9 cellular contexts compared by ENCODE assay signal in the genomic region with DNA sequence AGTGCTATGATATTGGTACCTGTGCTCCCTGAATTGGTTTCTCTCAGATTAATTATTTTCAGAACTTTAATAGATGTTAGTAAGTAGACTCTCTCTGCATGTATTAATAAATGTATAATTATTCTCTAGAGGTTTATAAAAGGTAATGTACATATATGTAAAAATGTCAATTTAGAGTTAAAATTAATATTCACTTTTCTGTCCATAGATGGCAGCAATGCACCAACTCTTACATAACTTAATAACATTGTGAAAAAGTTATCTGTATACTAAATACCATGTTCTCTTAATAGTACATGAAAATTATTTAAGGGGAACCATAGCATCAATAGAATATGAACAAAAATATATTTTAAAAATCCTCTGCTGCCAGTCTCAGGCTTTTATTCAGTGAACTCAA.
DNase-seq lines count a peak whose midpoint lies in the region; ATAC-seq, FAIRE-seq and TF ChIP-seq lines count a peak whose summit lies in the region.
"Had no signal": no experiment of that assay in that cellular context is flagged by ENCODE, and none has a peak within 500 bp of the region (broad histone marks: within the 10 kb centered on the region; RNA-seq: fewer than 3 reads in every experiment).

No MANE protein-coding gene starts in this region.

- no TSS peak for BruUV-seq in endothelial cell of umbilical vein (replicated peaks; lab: Mats Ljungman, UMichigan)

- H3K27ac ChIP-seq in cardiac muscle cell (no peak overlapping the region), right atrium auricular region (no peak overlapping the region), endothelial cell of umbilical vein (ENCODE audit: insufficient read depth, low read depth, low read length) (no peak overlapping the region), upper lobe of right lung (no peak overlapping the region), thyroid gland (no peak overlapping the region)

- H3K4me2 ChIP-seq in endothelial cell of umbilical vein (ENCODE audit: insufficient read depth, low read length) = no peak overlapping the region

- no peak for FAIRE-seq in endothelial cell of umbilical vein (lab: Jason Lieb, UNC)

- H4K20me1 ChIP-seq in endothelial cell of umbilical vein (replicated peaks; ENCODE audit: control insufficient read depth, extremely low read depth, insufficient read depth, low read length) = no peaks in the 10 kb centered on the region

- no peaks in the 10 kb centered on the region for H3K79me2 ChIP-seq in endothelial cell of umbilical vein (ENCODE audit: control insufficient read depth, insufficient read depth, low read length)

- H3K4me3 ChIP-seq in cardiac muscle cell (no peak overlapping the region), right atrium auricular region (no peak overlapping the region), endothelial cell of umbilical vein (replicated peaks in 1 of 3; ENCODE audit: insufficient read depth in 1 of 3, low read depth in 1 of 3, low read length in 3 of 3) (no peak overlapping the region), upper lobe of right lung (no peak overlapping the region), thyroid gland (replicated peaks in 1 of 3) (no peak overlapping the region)

- no peaks in the 10 kb centered on the region for H3K4me1 ChIP-seq in cardiac muscle cell (ENCODE audit: low read depth)
- H3K4me1 ChIP-seq in right atrium auricular region = no peaks in the 10 kb centered on the region
- H3K4me1 ChIP-seq in endothelial cell of umbilical vein (ENCODE audit: control insufficient read depth, extremely low read depth, insufficient read depth, low read length) = no peaks in the 10 kb centered on the region
- no peaks in the 10 kb centered on the region for H3K4me1 ChIP-seq in upper lobe of right lung
- no peaks in the 10 kb centered on the region for H3K4me1 ChIP-seq in thyroid gland

- H3K36me3 ChIP-seq in cardiac muscle cell (no peaks in the 10 kb centered on the region), right atrium auricular region (no peaks in the 10 kb centered on the region), endothelial cell of umbilical vein (ENCODE audit: control insufficient read depth in 2 of 2, extremely low read depth in 1 of 2, insufficient read depth in 2 of 2, low read length in 2 of 2) (no peaks in the 10 kb centered on the region), upper lobe of right lung (no peaks in the 10 kb centered on the region), thyroid gland (no peaks in the 10 kb centered on the region)

- H3K9ac ChIP-seq in endothelial cell of umbilical vein (replicated peaks; ENCODE audit: extremely low read depth, insufficient read depth, low read length) = no peak overlapping the region

- ATAC-seq in upper lobe of right lung (no peak), HG03196 (IDR thresholded peaks at IDR 0.05; ENCODE audit: unreplicated experiment) (no peak)
- ATAC-seq: activated T-cell treated with anti-CD3 and anti-CD28 coated beads, Interleukin-2, amount 50 U/mL, for 4 hours had no signal

- H3K9me3 ChIP-seq in cardiac muscle cell (ENCODE audit: low read depth) (no peaks in the 10 kb centered on the region), right atrium auricular region (no peaks in the 10 kb centered on the region), endothelial cell of umbilical vein (replicated peaks; ENCODE audit: control insufficient read depth, insufficient read depth, low read length) (no peaks in the 10 kb centered on the region), upper lobe of right lung (no peaks in the 10 kb centered on the region), thyroid gland (no peaks in the 10 kb centered on the region)

- DNase-seq in cardiac muscle cell (ENCODE audit: low read depth in 1 of 2, low spot score in 1 of 2) (peak in 1 of 2 donors; percentile 21), right atrium auricular region (ENCODE audit: low spot score) (no peak), NAMALWA (ENCODE audit: low spot score) (peak; percentile 42), endothelial cell of umbilical vein (ENCODE audit: low read depth, low spot score) (peak; percentile 57), upper lobe of right lung (no peak), thyroid gland (no peak), HuH-7 (ENCODE audit: low spot score) (no peak)
- DNase-seq: activated T-cell treated with anti-CD3 and anti-CD28 coated beads, Interleukin-2, amount 50 U/mL, for 4 hours had no signal

- POLR2A ChIA-PET in endothelial cell of umbilical vein (lab: Charles Lee) = no interaction called here

- CTCF ChIA-PET in endothelial cell of umbilical vein (lab: Charles Lee) = interaction anchor here (0.8 to 2.3 kb wide), 5 partner anchors 338 to 1943 kb away, joined by 3 to 10 read pairs (median 3); no protein-coding TSS in a partner anchor

- H2AFZ ChIP-seq in endothelial cell of umbilical vein (ENCODE audit: low read depth, low read length) = no peak overlapping the region

- no peaks in the 10 kb centered on the region for H3K9me1 ChIP-seq in endothelial cell of umbilical vein (replicated peaks; ENCODE audit: control insufficient read depth, extremely low read depth, insufficient read depth, low read length)

- H3K27me3 ChIP-seq in cardiac muscle cell (no peaks in the 10 kb centered on the region), right atrium auricular region (no peaks in the 10 kb centered on the region), endothelial cell of umbilical vein (ENCODE audit: control insufficient read depth in 2 of 2, insufficient read depth in 2 of 2, low read length in 2 of 2) (no peaks in the 10 kb centered on the region), upper lobe of right lung (no peaks in the 10 kb centered on the region), thyroid gland (no peaks in the 10 kb centered on the region)

- peak; percentile 32 for TF ChIP-seq CTCF in cardiac muscle cell (IDR thresholded peaks at IDR 0.05; ENCODE audit: low read depth, low read length)
- TF ChIP-seq CTCF in right atrium auricular region (IDR thresholded peaks at IDR 0.05) = peak in 1 of 2 donors; percentile 47
- TF ChIP-seq CTCF in endothelial cell of umbilical vein (IDR thresholded peaks at IDR 0.05; ENCODE audit: extremely low read depth in 1 of 2, insufficient read depth in 1 of 2, low read depth in 1 of 2, low read length in 2 of 2) = no peak
- TF ChIP-seq CTCF in upper lobe of right lung (IDR thresholded peaks at IDR 0.05) = peak; percentile 53
- peak in 3 of 6 experiments; percentile 14 to 36 (median 26) for TF ChIP-seq CTCF in thyroid gland (IDR thresholded peaks at IDR 0.05)

- TF ChIP-seq POLR2A in endothelial cell of umbilical vein (IDR thresholded peaks at IDR 0.05; ENCODE audit: low read depth, low read length) (no peak), thyroid gland (IDR thresholded peaks at IDR 0.05) (no peak)

- intact Hi-C loops in endothelial cell of umbilical vein (cut with micrococcal nuclease) = loop anchor here (1.0 to 10.0 kb wide), 7 partner anchors 86 to 1352 kb away; partner anchors contain the start of gene DACH1
- intact Hi-C loops in upper lobe of right lung (cut with DNase I) = no loop called here
- intact Hi-C loops in thyroid gland (cut with DNase I) = no loop called here

- dilution Hi-C loops in endothelial cell of umbilical vein (cut with MboI; ENCODE audit: extremely low pct_ligation_motif_present, low sequenced_read_pairs) = no loop called here

TF ChIP-seq in endothelial cell of umbilical vein, 7 proteins besides CTCF, POLR2A, EP300 and RAD21:
- no peak for TF ChIP-seq EZH2 (IDR thresholded peaks at IDR 0.05; ENCODE audit: borderline replicate concordance, low read depth, low read length, severe bottlenecking)
- no peak for TF ChIP-seq JUN (IDR thresholded peaks at IDR 0.05; ENCODE audit: borderline replicate concordance, insufficient read depth, insufficient read length, low read depth)
- TF ChIP-seq POLR2AphosphoS5 (IDR thresholded peaks at IDR 0.05; ENCODE audit: insufficient read depth, low read depth, low read length) = no peak

Comparison
In these comparisons a context has a peak if more than half of its experiments do, and no peak if none do; other contexts are left out.
1. DNase-seq: peak in NAMALWA (single experiment) and endothelial cell of umbilical vein (single experiment); none in right atrium auricular region (single experiment), upper lobe of right lung (single experiment), thyroid gland (0 of 2) and HuH-7 (single experiment).
2. CTCF ChIP-seq: peak in cardiac muscle cell (single experiment) and upper lobe of right lung (single experiment); none in endothelial cell of umbilical vein (0 of 2).